Comparison of ENCODE assay signal across 8 cellular contexts in the genomic region with DNA sequence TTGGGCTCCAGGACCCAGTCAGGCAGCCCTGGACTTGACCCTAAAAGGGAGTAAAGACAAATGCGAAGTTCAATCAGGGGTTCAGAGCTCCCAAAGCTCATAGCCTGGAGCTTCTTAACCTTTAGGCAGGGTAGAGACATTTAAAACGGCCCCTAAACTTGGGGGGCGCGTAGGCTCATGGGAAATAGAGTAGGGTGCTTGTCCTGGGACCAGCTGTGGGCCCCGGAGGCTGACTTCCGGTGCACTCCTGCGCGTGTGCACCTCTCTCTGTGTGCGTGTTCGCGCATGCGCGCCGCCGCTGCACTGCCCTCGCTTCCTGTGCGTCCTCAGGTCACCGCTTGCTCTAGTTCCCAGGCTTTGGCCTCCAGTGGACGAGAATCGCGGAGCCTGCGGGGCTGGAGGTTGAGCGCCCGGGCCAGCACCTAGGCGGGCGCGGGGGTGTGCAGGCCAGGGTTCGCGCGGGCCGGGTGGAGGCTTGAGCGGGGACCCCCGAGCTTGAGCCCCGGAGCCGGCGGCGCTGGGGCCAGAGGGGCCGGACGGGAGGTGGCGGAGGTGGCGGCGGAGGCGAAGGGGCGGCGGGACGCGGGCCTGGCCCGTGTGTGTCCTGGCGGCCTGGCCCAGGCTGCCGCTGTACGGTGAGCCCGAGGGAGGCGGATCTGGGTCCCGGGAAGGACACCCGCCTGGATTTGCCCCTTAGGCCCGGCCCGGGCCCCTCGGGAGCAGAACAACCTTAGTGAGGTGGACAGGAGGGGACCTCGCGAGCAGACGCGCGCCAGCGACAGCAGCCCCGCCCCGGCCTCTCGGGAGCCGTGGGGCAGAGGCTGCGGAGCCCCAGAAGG. TPM values are rescaled to one million over a fixed set of nuclear protein-coding genes. Genes with fewer than 3 reads are reported as not detected.
DNase-seq lines count a peak whose midpoint lies in the region; ATAC-seq and TF ChIP-seq lines count a peak whose summit lies in the region.

A gene (plus strand): TSS at position 303 of the 839 bp plus-strand sequence. CDS start 2,217 bp downstream, outside the sequence.

- H3K36me3 ChIP-seq in Peyer's patch (peaks cover 0 to 26% (median 0%) of the 10 kb centered on the region in 3 donors), esophagus squamous epithelium (peaks cover 0 to 29% (median 11%) of the 10 kb centered on the region in 3 donors)

- H3K4me3 ChIP-seq in Peyer's patch: peak within 1 kb of the TSS; percentile 69 to 91 (median 84)
- peak within 1 kb of the TSS; percentile 70 to 99 (median 94) for H3K4me3 ChIP-seq in esophagus squamous epithelium

- DNase-seq in DMS79 treated with DMSO at 0.1 percent for 48 hours (lab: John Stamatoyannopoulos, UW) (peak; percentile 81), KG1 (lab: John Stamatoyannopoulos, UW) (peak; percentile 87), Peyer's patch (peak; percentile 90 to 98 (median 93)), esophagus squamous epithelium (lab: John Stamatoyannopoulos, UW) (peak; percentile 57), myocyte (ENCODE audit: low read depth) (peak; percentile 98)
- DNase-seq in activated T-cell treated with anti-CD3 and anti-CD28 coated beads, Interleukin-2, amount 50 U/mL, for 48 hours: peak; percentile 88 to 92
- DNase-seq in stimulated activated CD8-positive, alpha-beta memory T cell treated with anti-CD3 and anti-CD28 coated beads, Interleukin-7, amount 100 ng/mL, for 4 hours (ENCODE audit: low read depth in 2 of 2): peak; percentile 76 to 86

- 0% methylated on average over 13 of the region's 69 CpGs; no CpG with 5 or more reads in 1 of the 2 donors for WGBS in esophagus squamous epithelium, 2 donors

- TF ChIP-seq CTCF in Peyer's patch (IDR thresholded peaks at IDR 0.05) (peak in 1 of 6 experiments; percentile 12), esophagus squamous epithelium (IDR thresholded peaks at IDR 0.05) (no peak)

- intact Hi-C loops in esophagus squamous epithelium (cut with DNase I): no loop called here

- peak; percentile 43 to 45 for TF ChIP-seq POLR2A in Peyer's patch (IDR thresholded peaks at IDR 0.05)
- peak in 3 of 4 donors; percentile 31 to 57 (median 57) for TF ChIP-seq POLR2A in esophagus squamous epithelium (IDR thresholded peaks at IDR 0.05)

- ATAC-seq in GM21737 (IDR thresholded peaks at IDR 0.05; ENCODE audit: unreplicated experiment): peak; percentile 99

- H3K9me3 ChIP-seq in Peyer's patch (peaks cover 0 to 4% (median 0%) of the 10 kb centered on the region in 4 donors), esophagus squamous epithelium (peaks cover 0 to 10% (median 0%) of the 10 kb centered on the region in 3 donors)

- H3K4me1 ChIP-seq in Peyer's patch (peaks cover 0 to 5% (median 0%) of the 10 kb centered on the region in 4 donors), esophagus squamous epithelium (peaks cover 4 to 29% (median 6%) of the 10 kb centered on the region in 3 donors)

- no peaks in the 10 kb centered on the region for H3K27me3 ChIP-seq in Peyer's patch
- no peaks in the 10 kb centered on the region for H3K27me3 ChIP-seq in esophagus squamous epithelium

- peak within 1 kb of the TSS; percentile 69 to 85 (median 82) for H3K27ac ChIP-seq in Peyer's patch
- H3K27ac ChIP-seq in esophagus squamous epithelium: peak within 1 kb of the TSS; percentile 82 to 93 (median 92)

RNA-seq across cellular contexts. Expression of the gene that starts here (rescaled TPM):
- total RNA-seq in Peyer's patch (10 to 100 TPM; 10.9 to 13.2 (median 11.8) TPM), esophagus squamous epithelium (10 to 100 TPM in 2 of 4 donors, 1 to 10 TPM in 2; 7.7 to 13.0 (median 10.0) TPM), myocyte (13.5 and 14.6 TPM in 2 replicates)
- polyA plus RNA-seq in myocyte (2012): 5.0 TPM

Comparison
In these comparisons a context has a peak if more than half of its experiments do, and no peak if none do; other contexts are left out.
1. Peak in every context shown above with its lines: DNase-seq, ATAC-seq, H3K4me3 ChIP-seq and H3K27ac ChIP-seq.